Comparison of ENCODE assay signal across 8 cellular contexts in genomic region chr13:33799950-33800592, GRCh38. TPM values are rescaled to one million over a fixed set of nuclear protein-coding genes. Genes with fewer than 3 reads are reported as not detected.
DNase-seq lines count a peak whose midpoint lies in the region; ATAC-seq, FAIRE-seq and TF ChIP-seq lines count a peak whose summit lies in the region.

No MANE protein-coding gene starts in this region.

- no peak for FAIRE-seq in bronchial epithelial cell (lab: Jason Lieb, UNC)

- no peak overlapping the region for H3K4me3 Mint-ChIP-seq in activated T-helper 17 cell treated with anti-CD3 and anti-CD28 coated beads, Interleukin-2, amount 50 U/mL, for 72 hours
- no peak overlapping the region for H3K4me3 Mint-ChIP-seq in endothelial cell (ENCODE audit: unreplicated experiment)

- no peak overlapping the region for H3K27ac Mint-ChIP-seq in activated T-helper 17 cell treated with anti-CD3 and anti-CD28 coated beads, Interleukin-2, amount 50 U/mL, for 72 hours
- H3K27ac Mint-ChIP-seq in endothelial cell (ENCODE audit: unreplicated experiment), result no peak overlapping the region

- H3K27me3 ChIP-seq in Karpas-422 (ENCODE audit: low read length) (no peaks in the 10 kb centered on the region), bronchial epithelial cell (ENCODE audit: control insufficient read depth, insufficient read depth, low read length) (no peaks in the 10 kb centered on the region)

- H3K9me3 ChIP-seq in Karpas-422 (ENCODE audit: low read length), result no peaks in the 10 kb centered on the region

- H4K20me1 ChIP-seq in Karpas-422 (ENCODE audit: insufficient read depth, low read depth, low read length), result no peaks in the 10 kb centered on the region

- TF ChIP-seq CTCF in bronchial epithelial cell (IDR thresholded peaks at IDR 0.05; ENCODE audit: insufficient read depth, low read length, severe bottlenecking), result peak; percentile 19
- TF ChIP-seq CTCF in endothelial cell (IDR thresholded peaks at IDR 0.05; ENCODE audit: unreplicated experiment), result no peak

- H3K4me3 ChIP-seq in Karpas-422 (ENCODE audit: low read length) (peak overlapping the region; percentile 17; the same call in 1 of the 2 replicates), bronchial epithelial cell (ENCODE audit: low read depth, low read length) (no peak overlapping the region)

- H3K27me3 Mint-ChIP-seq in activated T-helper 17 cell treated with anti-CD3 and anti-CD28 coated beads, Interleukin-2, amount 50 U/mL, for 72 hours, result peaks cover 22% of the 10 kb centered on the region
- no peaks in the 10 kb centered on the region for H3K27me3 Mint-ChIP-seq in endothelial cell (ENCODE audit: unreplicated experiment)

- no peak overlapping the region; the same call in 1 of the 2 replicates for H2AFZ ChIP-seq in Karpas-422 (ENCODE audit: low read length)

- peaks cover 75% of the 10 kb centered on the region for H3K4me1 ChIP-seq in Karpas-422 (ENCODE audit: low read length)

- peak overlapping the region; percentile 61 for H3K9ac ChIP-seq in Karpas-422 (ENCODE audit: low read length)

- no peaks in the 10 kb centered on the region for H3K79me2 ChIP-seq in Karpas-422 (ENCODE audit: low read length)

- H3K36me3 ChIP-seq in Karpas-422 (ENCODE audit: insufficient read depth, low read length), result no peaks in the 10 kb centered on the region
- H3K36me3 ChIP-seq in bronchial epithelial cell (ENCODE audit: control insufficient read depth, insufficient read depth, low read length), result no peaks in the 10 kb centered on the region

- ATAC-seq in HG03045 (IDR thresholded peaks at IDR 0.05; ENCODE audit: unreplicated experiment), result no peak
- ATAC-seq in GM18502 (IDR thresholded peaks at IDR 0.05; ENCODE audit: poor library complexity, unreplicated experiment), result no peak
- no peak for ATAC-seq in activated T-helper 17 cell treated with anti-CD3 and anti-CD28 coated beads, Interleukin-2, amount 50 U/mL, for 72 hours (replicated peaks)

- no peaks in the 10 kb centered on the region for H3K4me1 Mint-ChIP-seq in activated T-helper 17 cell treated with anti-CD3 and anti-CD28 coated beads, Interleukin-2, amount 50 U/mL, for 72 hours
- H3K4me1 Mint-ChIP-seq in endothelial cell (ENCODE audit: unreplicated experiment), result peaks cover 7% of the 10 kb centered on the region

- H3K36me3 Mint-ChIP-seq in activated T-helper 17 cell treated with anti-CD3 and anti-CD28 coated beads, Interleukin-2, amount 50 U/mL, for 72 hours (ENCODE audit: low read depth), result no peaks in the 10 kb centered on the region
- H3K36me3 Mint-ChIP-seq in endothelial cell (ENCODE audit: low read depth, unreplicated experiment), result no peaks in the 10 kb centered on the region

- H3K27ac ChIP-seq in Karpas-422 (ENCODE audit: low read length), result peak overlapping the region; percentile 93

- H3K4me2 ChIP-seq in Karpas-422 (ENCODE audit: low read depth, low read length, poor library complexity, severe bottlenecking), result peak overlapping the region; percentile 64

- peak; percentile 56 for DNase-seq in ELR (ENCODE audit: low read depth)
- DNase-seq in Karpas-422, result peak; percentile 87
- peak; percentile 43 for DNase-seq in bronchial epithelial cell (ENCODE audit: low read depth)
- DNase-seq in middle frontal gyrus (ENCODE audit: extremely low spot score, low spot score), result peak; percentile 9
- DNase-seq in endothelial cell (ENCODE audit: low spot score), result no peak

- no peaks in the 10 kb centered on the region for H3K9me3 Mint-ChIP-seq in activated T-helper 17 cell treated with anti-CD3 and anti-CD28 coated beads, Interleukin-2, amount 50 U/mL, for 72 hours
- H3K9me3 Mint-ChIP-seq in endothelial cell (ENCODE audit: unreplicated experiment), result no peaks in the 10 kb centered on the region

- no peaks in the 10 kb centered on the region for H3K9me2 ChIP-seq in Karpas-422 (replicated peaks; ENCODE audit: insufficient read depth, low read length)

RNA-seq across cellular contexts. Expression of gene RFC3, which starts 17.9 kb away (rescaled TPM):
- total RNA-seq in Karpas-422 (2014; rRNA removed; shearing (Covaris generic); ENCODE audit: low replicate concordance), result 144 and 321 TPM in 2 replicates
- total RNA-seq in bronchial epithelial cell (2.0 and 3.4 TPM in 2 replicates), endothelial cell (ENCODE audit: unreplicated experiment) (11.7 TPM)
- 10 to 100 TPM; 46.8 to 55.0 TPM for total RNA-seq in activated T-helper 17 cell treated with anti-CD3 and anti-CD28 coated beads, Interleukin-2, amount 50 U/mL, for 72 hours
